In the genomic region with DNA sequence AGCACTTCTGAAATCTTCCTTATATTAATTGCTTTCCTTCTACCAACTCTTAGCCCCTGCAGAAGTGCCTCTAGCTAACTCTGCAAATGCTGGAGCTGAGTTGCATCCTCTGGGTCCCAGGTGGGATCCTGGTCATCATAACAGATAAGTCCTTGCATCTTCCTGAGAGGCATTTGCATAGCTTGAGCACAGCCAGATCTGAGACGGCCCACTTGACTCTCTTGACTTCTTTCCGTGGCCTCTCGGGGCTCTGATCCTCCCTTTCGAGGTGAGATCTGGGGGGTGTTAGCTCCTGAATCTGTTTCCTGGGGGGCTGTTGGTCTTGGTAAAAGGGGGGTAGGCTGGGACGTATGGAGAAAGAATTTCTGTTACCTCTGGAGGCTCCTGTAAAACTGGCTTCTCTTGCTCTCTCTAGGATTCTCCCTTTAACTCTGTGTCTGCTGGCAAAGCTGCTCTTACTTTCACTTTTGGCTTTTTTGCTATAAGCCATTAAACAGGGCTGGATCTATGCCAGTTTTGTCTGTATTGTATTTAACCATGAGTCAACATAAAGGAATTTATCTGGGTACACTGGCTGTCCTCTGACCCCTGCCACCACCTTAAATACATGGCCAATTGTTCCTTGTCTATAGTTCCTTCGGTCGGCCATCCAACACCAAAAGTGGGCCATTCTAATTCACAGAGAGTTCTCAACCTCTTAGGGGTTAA, we compare ENCODE assay signal across 8 cellular contexts.
DNase-seq lines count a peak whose midpoint lies in the region; ATAC-seq and TF ChIP-seq lines count a peak whose summit lies in the region.

No MANE protein-coding gene starts in this region.

- no peaks in the 10 kb centered on the region for H3K36me3 ChIP-seq in ACC112 (ENCODE audit: insufficient read depth, low read length)
- H3K36me3 ChIP-seq in adipocyte (ENCODE audit: control insufficient read depth, insufficient read depth, low read length, severe bottlenecking) = no peaks in the 10 kb centered on the region
- no peaks in the 10 kb centered on the region for H3K36me3 ChIP-seq in uterus

- H3K27me3 ChIP-seq in ACC112 (ENCODE audit: insufficient read depth, low read length) (no peaks in the 10 kb centered on the region), adipocyte (replicated peaks; ENCODE audit: control insufficient read depth, insufficient read depth, low read length) (no peaks in the 10 kb centered on the region), uterus (no peaks in the 10 kb centered on the region)

- DNase-seq in adipocyte (ENCODE audit: low read depth) (peak; percentile 71), kidney tubule cell (ENCODE audit: low spot score) (peak; percentile 92), uterus (no peak), NCI-H187 treated with DMSO at 0.1 percent for 48 hours (lab: John Stamatoyannopoulos, UW) (no peak)
- no peak for DNase-seq in NK-92 treated with Interleukin-12 subunit alpha and Interleukin-12 subunit beta, amount 100 ng/mL, for 24 hours (lab: John Stamatoyannopoulos, UW)

- peak overlapping the region; percentile 98 for H2AFZ ChIP-seq in ACC112 (ENCODE audit: low read length, unreplicated experiment)

- H3K9ac ChIP-seq in adipocyte (ENCODE audit: low read length) = peak overlapping the region; percentile 77

- ATAC-seq in GM18909 (IDR thresholded peaks at IDR 0.05; ENCODE audit: poor library complexity, unreplicated experiment) (peak; percentile 84), HG03457 (IDR thresholded peaks at IDR 0.05; ENCODE audit: unreplicated experiment) (peak; percentile 75)

- H3K4me3 ChIP-seq in ACC112 (ENCODE audit: low read depth, low read length) = peak overlapping the region; percentile 77
- peak overlapping the region; percentile 82 for H3K4me3 ChIP-seq in adipocyte (ENCODE audit: low read length)
- peak overlapping the region; percentile 42 to 48 for H3K4me3 ChIP-seq in uterus

- intact Hi-C loops in uterus (cut with DNase I; ENCODE audit: low total_unique reads) = no loop called here

- TF ChIP-seq POLR2A in uterus (IDR thresholded peaks at IDR 0.05) = no peak

- peak overlapping the region; percentile 25 for H3K27ac ChIP-seq in ACC112 (ENCODE audit: low read depth, low read length)
- peak overlapping the region; percentile 81 to 86 for H3K27ac ChIP-seq in uterus

- no peaks in the 10 kb centered on the region for H3K79me2 ChIP-seq in ACC112 (ENCODE audit: control insufficient read depth, insufficient read depth, low read length, unreplicated experiment)

- no peaks in the 10 kb centered on the region for H3K9me3 ChIP-seq in adipocyte (ENCODE audit: control insufficient read depth, low read length)
- H3K9me3 ChIP-seq in uterus = no peaks in the 10 kb centered on the region

- no peak for TF ChIP-seq CTCF in uterus (IDR thresholded peaks at IDR 0.05)

- peaks cover 22% of the 10 kb centered on the region for H3K4me1 ChIP-seq in ACC112 (ENCODE audit: control insufficient read depth, insufficient read depth, low read length, unreplicated experiment)
- H3K4me1 ChIP-seq in adipocyte (ENCODE audit: control insufficient read depth, insufficient read depth, low read length) = peaks cover 16% of the 10 kb centered on the region
- no peaks in the 10 kb centered on the region for H3K4me1 ChIP-seq in uterus

Comparison
In these comparisons a context has a peak if more than half of its experiments do, and no peak if none do; other contexts are left out.
1. DNase-seq: peak in adipocyte (single experiment) and kidney tubule cell (single experiment); none in uterus (0 of 2), NCI-H187 treated with DMSO at 0.1 percent for 48 hours (single experiment) and NK-92 treated with Interleukin-12 subunit alpha and Interleukin-12 subunit beta, amount 100 ng/mL, for 24 hours (single experiment).
2. Peak in every context shown above with its lines, with median percentiles within 50 percentile points of each other: H3K4me3 ChIP-seq.